Comparison of ENCODE assay signal across 35 cellular contexts in genomic region chr4:137825505-137825904, GRCh38.
"Had no signal": no experiment of that assay in that cellular context is flagged by ENCODE, and none has a peak within 500 bp of the region (broad histone marks: within the 10 kb centered on the region; RNA-seq: fewer than 3 reads in every experiment).

No MANE protein-coding gene starts in this region.

- H3K4me3 ChIP-seq: MG63 had no signal

- H3K9ac ChIP-seq: KMS-11 had no signal

- H3K36me3 ChIP-seq: MG63 had no signal

- H3K27ac ChIP-seq: KMS-11 had no signal

- H3K4me2 ChIP-seq: KMS-11 had no signal

- H3K27me3 ChIP-seq: MG63 had no signal

- DNase-seq: Karpas-422, Kasumi-1, MG63, MM.1S, MV-4-11, NCI-H1048, NCI-H1092, NCI-H1092 treated with DMSO at 0.1 percent for 48 hours, NCI-H1105, NCI-H1105 treated with DMSO at 0.1 percent for 48 hours, NCI-H1417, NCI-H1417 treated with DMSO at 0.1 percent for 48 hours, NCI-H1436, NCI-H1436 treated with DMSO at 0.1 percent for 48 hours, NCI-H146, NCI-H1694, NCI-H1694 treated with DMSO at 0.1 percent for 48 hours, NCI-H187, NCI-H187 treated with DMSO at 0.1 percent for 48 hours, NCI-H1930, NCI-H2029, NCI-H2029 treated with DMSO at 0.1 percent for 48 hours, NCI-H2081, NCI-H2081 treated with DMSO at 0.1 percent for 48 hours, NCI-H2107, NCI-H2171, NCI-H2171 treated with DMSO at 0.1 percent for 48 hours, NCI-H2227 treated with DMSO at 0.1 percent for 48 hours, NCI-H226, NCI-H345, NCI-H446, NCI-H446 treated with DMSO at 0.1 percent for 48 hours, NCI-H510A, NCI-H510A treated with DMSO at 0.1 percent for 48 hours had no signal

- H3K9me3 ChIP-seq: MG63 had no signal
